In genomic region chr11:44694443-44694842, GRCh38 we compare ENCODE assay signal across 1 cellular context.
TF ChIP-seq lines count a peak whose summit lies in the region.

No MANE protein-coding gene starts in this region.

TF ChIP-seq in K562, 482 proteins besides CTCF, POLR2A, EP300 and RAD21:
- TF ChIP-seq L3MBTL2 (IDR thresholded peaks at IDR 0.05) (0 out of 2 replicates have a peak, but pooled peaks have one; percentile 11), TCF15 (CRISPR knock-in tag; IDR thresholded peaks at IDR 0.05) (no peak)
